In genomic region chr3:49689046-49689886, GRCh38 we compare ENCODE assay signal across 8 cellular contexts. TPM values are rescaled to one million over a fixed set of nuclear protein-coding genes. Genes with fewer than 3 reads are reported as not detected.
A peak's percentile ranks its signal among the peaks of the same experiment; 100 is the strongest.
DNase-seq lines count a peak whose midpoint lies in the region; ATAC-seq and TF ChIP-seq lines count a peak whose summit lies in the region.

TSS of gene MST1 (minus strand) at chr3:49689474. CDS start at chr3:49688691, 783 bp downstream.
TSS of gene RNF123 (plus strand) at chr3:49689557. CDS start at chr3:49691166, 1,609 bp downstream.

- peaks cover 13% of the 10 kb centered on the region for H3K79me2 ChIP-seq in fibroblast of lung (ENCODE audit: control insufficient read depth, insufficient read depth, low read length)

- no peaks in the 10 kb centered on the region for H3K9me3 Mint-ChIP-seq in nephron

- DNase-seq in KBM-7 (peak; percentile 92), activated T-cell treated with anti-CD3 and anti-CD28 coated beads for 4 hours (peak; percentile 86), fibroblast of lung (ENCODE audit: low read depth in 2 of 2) (peak; percentile 90 to 92), stomach (peak; percentile 90), NCI-H2227 (lab: John Stamatoyannopoulos, UW; ENCODE audit: unreplicated experiment) (no peak)

- H3K4me1 Mint-ChIP-seq in nephron: peaks cover 31% of the 10 kb centered on the region

- H3K27me3 Mint-ChIP-seq in nephron (ENCODE audit: low read depth): peaks cover 4% of the 10 kb centered on the region

- H3K4me1 ChIP-seq in fibroblast of lung (ENCODE audit: control insufficient read depth, extremely low read depth, insufficient read depth, low read length) (no peaks in the 10 kb centered on the region), stomach (peaks cover 26 to 52% (median 49%) of the 10 kb centered on the region in 4 donors)

- no peaks in the 10 kb centered on the region for H3K36me3 Mint-ChIP-seq in nephron (ENCODE audit: low read depth)

- TF ChIP-seq CTCF in C4-2B (conservative IDR thresholded peaks at IDR 0.05) (no peak), fibroblast of lung (conservative IDR thresholded peaks at IDR 0.05 in 1 of 2, IDR thresholded peaks at IDR 0.05 in 1 of 2; ENCODE audit: low read depth in 1 of 2, low read length in 2 of 2) (peak; percentile 30 to 46), nephron (IDR thresholded peaks at IDR 0.05; ENCODE audit: unreplicated experiment in 3 of 3) (peak in 2 of 3 experiments; percentile 30 to 48), stomach (IDR thresholded peaks at IDR 0.05) (peak in 2 of 7 experiments; percentile 23 to 37)

- peak within 1 kb of the TSS; percentile 80 for H3K9ac ChIP-seq in fibroblast of lung (ENCODE audit: insufficient read depth, low read length)

- in situ Hi-C loops in KBM-7 (cut with MboI; ENCODE audit: low pct_unique_long_range_greater_than_20kb, low sequenced_read_pairs): no loop called here

- H3K4me3 ChIP-seq in fibroblast of lung (replicated peaks in 1 of 4; ENCODE audit: control extremely low read depth in 1 of 4, insufficient read depth in 1 of 4, low read depth in 3 of 4, low read length in 4 of 4) (peak within 1 kb of the TSS; percentile 77 to 94 (median 87)), stomach (peak within 1 kb of the TSS; percentile 71 to 95 (median 83))

- no peak for TF ChIP-seq EP300 in stomach (IDR thresholded peaks at IDR 0.05)

- H3K27me3 ChIP-seq in fibroblast of lung (ENCODE audit: control insufficient read depth, insufficient read depth, low read length) (no peaks in the 10 kb centered on the region), stomach (peaks cover 0 to 22% (median 0%) of the 10 kb centered on the region in 3 donors)

- H4K20me1 ChIP-seq in fibroblast of lung (ENCODE audit: control insufficient read depth, extremely low read depth, insufficient read depth, low read length): no peaks in the 10 kb centered on the region

- intact Hi-C loops in stomach (cut with DNase I; ENCODE audit: low total_unique reads): no loop called here

- ATAC-seq in GM21447 (IDR thresholded peaks at IDR 0.05; ENCODE audit: unreplicated experiment): peak; percentile 54

- H3K27ac Mint-ChIP-seq in nephron: peak within 1 kb of the TSS; percentile 92 to 97 (median 97)

- peak within 1 kb of the TSS; percentile 80 for H3K27ac ChIP-seq in C4-2B
- peak within 1 kb of the TSS; percentile 67 for H3K27ac ChIP-seq in fibroblast of lung (ENCODE audit: insufficient read depth, low read length)
- H3K27ac ChIP-seq in stomach: peak within 1 kb of the TSS; percentile 77 to 91 (median 88)

- no peaks in the 10 kb centered on the region for H3K36me3 ChIP-seq in fibroblast of lung (ENCODE audit: control insufficient read depth, insufficient read depth, low read length)
- H3K36me3 ChIP-seq in stomach: peaks cover 2 to 10% (median 6%) of the 10 kb centered on the region in 4 donors

- H3K4me3 Mint-ChIP-seq in nephron: peak within 1 kb of the TSS; percentile 94 to 98 (median 97)

- H3K4me2 ChIP-seq in fibroblast of lung (ENCODE audit: extremely low read depth, insufficient read depth, low read length): peak within 1 kb of the TSS; percentile 90

- H3K9me3 ChIP-seq in fibroblast of lung (ENCODE audit: control insufficient read depth, insufficient read depth, low read depth, low read length) (no peaks in the 10 kb centered on the region), stomach (no peaks in the 10 kb centered on the region)

- no peak for TF ChIP-seq POLR2A in stomach (IDR thresholded peaks at IDR 0.05)

- peak within 1 kb of the TSS; percentile 97 for H2AFZ ChIP-seq in fibroblast of lung (ENCODE audit: low read length)

- 1 to 2% (median 1%) methylated on average over 26 to 63 of the region's 63 CpGs for WGBS in stomach, 5 donors

RNA-seq across cellular contexts. Expression of gene MST1, which starts in this region (rescaled TPM):
- total RNA-seq in fibroblast of lung (5.1 and 6.6 TPM in 2 replicates), stomach (100 to 1,000 TPM in 2 of 5 donors, 10 to 100 TPM in 2, 1 to 10 TPM in 1; 6.7 to 172 (median 14.9) TPM)
- polyA plus RNA-seq in fibroblast of lung (3.5 and 4.0 TPM in 2 replicates), stomach (10 to 100 TPM; 18.9 to 36.9 (median 20.5) TPM)
- polyA plus RNA-seq in fibroblast of lung (2012): 2.7 and 4.4 TPM in 2 replicates
- 0.71 and 3.9 TPM in 2 replicates for polyA minus RNA-seq in fibroblast of lung (ENCODE audit: low replicate concordance)

RNA-seq across cellular contexts. Expression of gene RNF123, which starts in this region (rescaled TPM):
- total RNA-seq in fibroblast of lung (19.5 and 27.1 TPM in 2 replicates), stomach (10 to 100 TPM; 19.6 to 75.4 (median 33.3) TPM)
- polyA plus RNA-seq in fibroblast of lung (16.5 and 21.8 TPM in 2 replicates), stomach (10 to 100 TPM; 18.1 to 22.8 (median 22.0) TPM)
- polyA plus RNA-seq in fibroblast of lung (2012): 22.2 and 24.0 TPM in 2 replicates
- polyA minus RNA-seq in fibroblast of lung (ENCODE audit: low replicate concordance): 70.8 and 71.8 TPM in 2 replicates
